Comparison of ENCODE assay signal across 1 cellular context in the genomic region with DNA sequence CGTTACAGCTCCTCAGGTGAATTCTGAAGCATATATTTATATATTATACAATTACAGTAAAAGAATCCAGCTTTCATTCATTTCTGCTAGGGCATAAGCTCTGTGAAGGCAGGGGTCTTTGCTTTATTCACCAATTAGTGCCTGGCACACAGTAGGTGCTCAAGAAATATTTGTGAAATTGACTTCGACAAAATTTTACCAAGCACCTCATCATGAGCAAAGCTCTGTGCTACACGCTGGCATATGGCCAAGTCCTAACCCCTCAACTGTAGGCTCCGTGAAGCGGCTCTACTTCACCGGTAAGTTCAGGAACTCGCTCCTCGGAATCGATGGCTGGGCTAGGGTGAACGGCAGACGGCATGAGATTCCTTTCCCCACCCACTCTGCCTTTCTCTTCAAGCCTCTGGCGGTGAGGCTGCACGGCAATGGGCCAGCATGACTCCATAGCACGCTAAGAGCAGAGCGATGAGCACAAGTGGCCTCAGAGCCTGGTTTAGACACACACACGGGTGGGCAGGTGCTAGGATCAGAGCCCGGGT.
TF ChIP-seq lines count a peak whose summit lies in the region.

No MANE protein-coding gene starts in this region.

TF ChIP-seq in K562, 482 proteins besides CTCF, POLR2A, EP300 and RAD21:
- no peak for TF ChIP-seq ZNF134 (CRISPR knock-in tag; conservative IDR thresholded peaks at IDR 0.05)
- TF ChIP-seq NFIC (IDR thresholded peaks at IDR 0.05): peak; percentile 81
- no peak for TF ChIP-seq ZNF785 (CRISPR knock-in tag; IDR thresholded peaks at IDR 0.05)
- TF ChIP-seq ZNF589 (CRISPR knock-in tag; IDR thresholded peaks at IDR 0.05; ENCODE audit: low read depth): no peak
- no peak for TF ChIP-seq ZNF24 (IDR thresholded peaks at IDR 0.05)
- no peak for TF ChIP-seq ESRRB (CRISPR knock-in tag; IDR thresholded peaks at IDR 0.05; ENCODE audit: borderline replicate concordance)
- no peak for TF ChIP-seq NCOA4 (IDR thresholded peaks at IDR 0.05; ENCODE audit: partially characterized antibody)
- TF ChIP-seq ZKSCAN1 (IDR thresholded peaks at IDR 0.05; ENCODE audit: low read depth, low read length): peak; percentile 56; the same call in 1 of the 2 replicates
- no peak for TF ChIP-seq ZNF12 (CRISPR knock-in tag; IDR thresholded peaks at IDR 0.05)
- TF ChIP-seq, protein P1, sequence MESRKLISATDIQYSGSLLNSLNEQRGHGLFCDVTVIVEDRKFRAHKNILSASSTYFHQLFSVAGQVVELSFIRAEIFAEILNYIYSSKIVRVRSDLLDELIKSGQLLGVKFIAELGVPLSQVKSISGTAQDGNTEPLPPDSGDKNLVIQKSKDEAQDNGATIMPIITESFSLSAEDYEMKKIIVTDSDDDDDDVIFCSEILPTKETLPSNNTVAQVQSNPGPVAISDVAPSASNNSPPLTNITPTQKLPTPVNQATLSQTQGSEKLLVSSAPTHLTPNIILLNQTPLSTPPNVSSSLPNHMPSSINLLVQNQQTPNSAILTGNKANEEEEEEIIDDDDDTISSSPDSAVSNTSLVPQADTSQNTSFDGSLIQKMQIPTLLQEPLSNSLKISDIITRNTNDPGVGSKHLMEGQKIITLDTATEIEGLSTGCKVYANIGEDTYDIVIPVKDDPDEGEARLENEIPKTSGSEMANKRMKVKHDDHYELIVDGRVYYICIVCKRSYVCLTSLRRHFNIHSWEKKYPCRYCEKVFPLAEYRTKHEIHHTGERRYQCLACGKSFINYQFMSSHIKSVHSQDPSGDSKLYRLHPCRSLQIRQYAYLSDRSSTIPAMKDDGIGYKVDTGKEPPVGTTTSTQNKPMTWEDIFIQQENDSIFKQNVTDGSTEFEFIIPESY (CRISPR knock-in tag; IDR thresholded peaks at IDR 0.05): peak; percentile 76
- TF ChIP-seq, protein P2, sequence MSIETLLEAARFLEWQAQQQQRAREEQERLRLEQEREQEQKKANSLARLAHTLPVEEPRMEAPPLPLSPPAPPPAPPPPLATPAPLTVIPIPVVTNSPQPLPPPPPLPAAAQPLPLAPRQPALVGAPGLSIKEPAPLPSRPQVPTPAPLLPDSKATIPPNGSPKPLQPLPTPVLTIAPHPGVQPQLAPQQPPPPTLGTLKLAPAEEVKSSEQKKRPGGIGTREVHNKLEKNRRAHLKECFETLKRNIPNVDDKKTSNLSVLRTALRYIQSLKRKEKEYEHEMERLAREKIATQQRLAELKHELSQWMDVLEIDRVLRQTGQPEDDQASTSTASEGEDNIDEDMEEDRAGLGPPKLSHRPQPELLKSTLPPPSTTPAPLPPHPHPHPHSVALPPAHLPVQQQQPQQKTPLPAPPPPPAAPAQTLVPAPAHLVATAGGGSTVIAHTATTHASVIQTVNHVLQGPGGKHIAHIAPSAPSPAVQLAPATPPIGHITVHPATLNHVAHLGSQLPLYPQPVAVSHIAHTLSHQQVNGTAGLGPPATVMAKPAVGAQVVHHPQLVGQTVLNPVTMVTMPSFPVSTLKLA (conservative IDR thresholded peaks at IDR 0.05): no peak
- no peak for TF ChIP-seq SRSF3 (IDR thresholded peaks at IDR 0.05; ENCODE audit: insufficient read depth, low read length)
- TF ChIP-seq, protein P3, sequence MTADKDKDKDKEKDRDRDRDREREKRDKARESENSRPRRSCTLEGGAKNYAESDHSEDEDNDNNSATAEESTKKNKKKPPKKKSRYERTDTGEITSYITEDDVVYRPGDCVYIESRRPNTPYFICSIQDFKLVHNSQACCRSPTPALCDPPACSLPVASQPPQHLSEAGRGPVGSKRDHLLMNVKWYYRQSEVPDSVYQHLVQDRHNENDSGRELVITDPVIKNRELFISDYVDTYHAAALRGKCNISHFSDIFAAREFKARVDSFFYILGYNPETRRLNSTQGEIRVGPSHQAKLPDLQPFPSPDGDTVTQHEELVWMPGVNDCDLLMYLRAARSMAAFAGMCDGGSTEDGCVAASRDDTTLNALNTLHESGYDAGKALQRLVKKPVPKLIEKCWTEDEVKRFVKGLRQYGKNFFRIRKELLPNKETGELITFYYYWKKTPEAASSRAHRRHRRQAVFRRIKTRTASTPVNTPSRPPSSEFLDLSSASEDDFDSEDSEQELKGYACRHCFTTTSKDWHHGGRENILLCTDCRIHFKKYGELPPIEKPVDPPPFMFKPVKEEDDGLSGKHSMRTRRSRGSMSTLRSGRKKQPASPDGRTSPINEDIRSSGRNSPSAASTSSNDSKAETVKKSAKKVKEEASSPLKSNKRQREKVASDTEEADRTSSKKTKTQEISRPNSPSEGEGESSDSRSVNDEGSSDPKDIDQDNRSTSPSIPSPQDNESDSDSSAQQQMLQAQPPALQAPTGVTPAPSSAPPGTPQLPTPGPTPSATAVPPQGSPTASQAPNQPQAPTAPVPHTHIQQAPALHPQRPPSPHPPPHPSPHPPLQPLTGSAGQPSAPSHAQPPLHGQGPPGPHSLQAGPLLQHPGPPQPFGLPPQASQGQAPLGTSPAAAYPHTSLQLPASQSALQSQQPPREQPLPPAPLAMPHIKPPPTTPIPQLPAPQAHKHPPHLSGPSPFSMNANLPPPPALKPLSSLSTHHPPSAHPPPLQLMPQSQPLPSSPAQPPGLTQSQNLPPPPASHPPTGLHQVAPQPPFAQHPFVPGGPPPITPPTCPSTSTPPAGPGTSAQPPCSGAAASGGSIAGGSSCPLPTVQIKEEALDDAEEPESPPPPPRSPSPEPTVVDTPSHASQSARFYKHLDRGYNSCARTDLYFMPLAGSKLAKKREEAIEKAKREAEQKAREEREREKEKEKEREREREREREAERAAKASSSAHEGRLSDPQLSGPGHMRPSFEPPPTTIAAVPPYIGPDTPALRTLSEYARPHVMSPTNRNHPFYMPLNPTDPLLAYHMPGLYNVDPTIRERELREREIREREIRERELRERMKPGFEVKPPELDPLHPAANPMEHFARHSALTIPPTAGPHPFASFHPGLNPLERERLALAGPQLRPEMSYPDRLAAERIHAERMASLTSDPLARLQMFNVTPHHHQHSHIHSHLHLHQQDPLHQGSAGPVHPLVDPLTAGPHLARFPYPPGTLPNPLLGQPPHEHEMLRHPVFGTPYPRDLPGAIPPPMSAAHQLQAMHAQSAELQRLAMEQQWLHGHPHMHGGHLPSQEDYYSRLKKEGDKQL (CRISPR knock-in tag; IDR thresholded peaks at IDR 0.05; ENCODE audit: borderline replicate concordance): no peak
- no peak for TF ChIP-seq SMARCA4 (IDR thresholded peaks at IDR 0.05)
- TF ChIP-seq, protein P4, sequence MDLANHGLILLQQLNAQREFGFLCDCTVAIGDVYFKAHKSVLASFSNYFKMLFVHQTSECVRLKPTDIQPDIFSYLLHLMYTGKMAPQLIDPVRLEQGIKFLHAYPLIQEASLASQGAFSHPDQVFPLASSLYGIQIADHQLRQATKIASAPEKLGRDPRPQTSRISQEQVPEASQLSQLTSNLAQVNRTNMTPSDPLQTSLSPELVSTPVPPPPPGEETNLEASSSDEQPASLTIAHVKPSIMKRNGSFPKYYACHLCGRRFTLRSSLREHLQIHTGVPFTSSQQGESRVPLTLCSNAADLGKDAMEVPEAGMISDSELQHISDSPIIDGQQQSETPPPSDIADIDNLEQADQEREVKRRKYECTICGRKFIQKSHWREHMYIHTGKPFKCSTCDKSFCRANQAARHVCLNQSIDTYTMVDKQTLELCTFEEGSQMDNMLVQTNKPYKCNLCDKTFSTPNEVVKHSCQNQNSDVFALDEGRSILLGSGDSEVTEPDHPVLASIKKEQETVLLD (IDR thresholded peaks at IDR 0.05): no peak
- no peak for TF ChIP-seq FIP1L1 (IDR thresholded peaks at IDR 0.05; ENCODE audit: low read depth, low read length, poor library complexity, severe bottlenecking)
- TF ChIP-seq NFIX (CRISPR knock-in tag; IDR thresholded peaks at IDR 0.05; ENCODE audit: low read depth): peak; percentile 6; the same call in 1 of the 2 replicates
- no peak for TF ChIP-seq SMAD2 (IDR thresholded peaks at IDR 0.05; ENCODE audit: low read depth, low read length)
TF ChIP-seq in K562: peak in this region for 4.
